ENCODE assay signal across 20 cellular contexts in genomic region chr11:131418214-131418613, GRCh38. TPM values are rescaled to one million over a fixed set of nuclear protein-coding genes. Genes with fewer than 3 reads are reported as not detected.
"Had no signal": no experiment of that assay in that cellular context is flagged by ENCODE, and none has a peak within 500 bp of the region (broad histone marks: within the 10 kb centered on the region; RNA-seq: fewer than 3 reads in every experiment).

No MANE protein-coding gene starts in this region.

- H2AFZ ChIP-seq: hepatocyte had no signal

- H3K4me2 ChIP-seq: hepatocyte had no signal

- FAIRE-seq: endothelial cell of umbilical vein, islet of Langerhans had no signal

- H3K36me3 ChIP-seq: right atrium auricular region, sigmoid colon, stomach, thoracic aorta, transverse colon had no signal

- DNase-seq: erythroblast; foreskin keratinocyte; kidney glomerular epithelial cell; naive thymus-derived CD4-positive, alpha-beta T cell; nephron progenitor cell; posterior cingulate gyrus; sigmoid colon; stimulated activated CD4-positive, alpha-beta T cell treated with anti-CD3 and anti-CD28 coated beads, Interleukin-12 subunit alpha, Interleukin-12 subunit beta, amount 100 ng/mL, for 4 hours; stimulated activated naive CD4-positive, alpha-beta T cell; stomach; substantia nigra; transverse colon had no signal

- H3K79me2 ChIP-seq: hepatocyte had no signal

- H3K27ac ChIP-seq: foreskin keratinocyte, hepatocyte, right atrium auricular region, sigmoid colon, skin epidermis, stomach, thoracic aorta, transverse colon had no signal

- H3K9me3 ChIP-seq: right atrium auricular region, sigmoid colon, stomach, thoracic aorta, transverse colon had no signal

- ATAC-seq: foreskin keratinocyte; naive thymus-derived CD4-positive, alpha-beta T cell had no signal

- H3K4me3 ChIP-seq: hepatocyte, right atrium auricular region, sigmoid colon, skin epidermis, stomach, thoracic aorta, transverse colon had no signal

- H3K27me3 ChIP-seq: foreskin keratinocyte, hepatocyte, right atrium auricular region, sigmoid colon, stomach, transverse colon had no signal

RNA-seq across cellular contexts. Expression of gene NTM, which starts 47.8 kb away (rescaled TPM):
- total RNA-seq: lung microvascular endothelial cell; mononuclear cell; naive thymus-derived CD4-positive, alpha-beta T cell; thoracic aorta had no signal
- polyA plus RNA-seq: naive thymus-derived CD4-positive, alpha-beta T cell had no signal
